In genomic region chr13:63497601-63498000, GRCh38 we compare ENCODE assay signal across 20 cellular contexts.
"Had no signal": no experiment of that assay in that cellular context is flagged by ENCODE, and none has a peak within 500 bp of the region (broad histone marks: within the 10 kb centered on the region; RNA-seq: fewer than 3 reads in every experiment).

No MANE protein-coding gene starts in this region.

- H3K27ac Mint-ChIP-seq: activated CD4-positive, alpha-beta memory T cell treated with anti-CD3 and anti-CD28 coated beads, Interleukin-2, amount 10 ng/mL, durations not matched to agents 7 days and 5 days; activated CD8-positive, alpha-beta memory T cell treated with anti-CD3 and anti-CD28 coated beads, Interleukin-2, amount 10 ng/mL, durations not matched to agents 7 days and 5 days; activated naive CD8-positive, alpha-beta T cell; endodermal cell; nephron progenitor cell; T-helper 2 cell treated with Interferon-gamma antibody and Interleukin-4, amounts not matched to agents 5 μg/mL and 100 μg/mL, for 36 hours had no signal

- H3K4me1 Mint-ChIP-seq: activated CD4-positive, alpha-beta memory T cell treated with anti-CD3 and anti-CD28 coated beads, Interleukin-2, amount 10 ng/mL, durations not matched to agents 7 days and 5 days; activated CD8-positive, alpha-beta memory T cell treated with anti-CD3 and anti-CD28 coated beads, Interleukin-2, amount 10 ng/mL, durations not matched to agents 7 days and 5 days; endodermal cell; nephron progenitor cell had no signal

- H3K4me3 ChIP-seq: body of pancreas, left lung, tibial artery had no signal

- H3K4me3 Mint-ChIP-seq: activated CD4-positive, alpha-beta memory T cell treated with anti-CD3 and anti-CD28 coated beads, Interleukin-2, amount 10 ng/mL, durations not matched to agents 7 days and 5 days; activated CD8-positive, alpha-beta memory T cell treated with anti-CD3 and anti-CD28 coated beads, Interleukin-2, amount 10 ng/mL, durations not matched to agents 7 days and 5 days; activated naive CD8-positive, alpha-beta T cell; endodermal cell; nephron progenitor cell; T-helper 2 cell treated with Interferon-gamma antibody and Interleukin-4, amounts not matched to agents 5 μg/mL and 100 μg/mL, for 36 hours had no signal

- H3K27me3 Mint-ChIP-seq: activated CD4-positive, alpha-beta memory T cell treated with anti-CD3 and anti-CD28 coated beads, Interleukin-2, amount 10 ng/mL, durations not matched to agents 7 days and 5 days; activated CD8-positive, alpha-beta memory T cell treated with anti-CD3 and anti-CD28 coated beads, Interleukin-2, amount 10 ng/mL, durations not matched to agents 7 days and 5 days; activated naive CD8-positive, alpha-beta T cell had no signal

- H3K27ac ChIP-seq: body of pancreas, left lung, tibial artery had no signal

- H3K36me3 Mint-ChIP-seq: activated CD8-positive, alpha-beta memory T cell treated with anti-CD3 and anti-CD28 coated beads, Interleukin-2, amount 10 ng/mL, durations not matched to agents 7 days and 5 days; activated naive CD8-positive, alpha-beta T cell had no signal

- DNase-seq: activated CD4-positive, alpha-beta memory T cell treated with anti-CD3 and anti-CD28 coated beads, Interleukin-2, amount 10 ng/mL, durations not matched to agents 7 days and 5 days; activated CD4-positive, alpha-beta T cell treated with anti-CD3 and anti-CD28 coated beads for 48 hours; activated CD4-positive, CD25-positive, alpha-beta regulatory T cell; activated CD8-positive, alpha-beta memory T cell treated with anti-CD3 and anti-CD28 coated beads, Interleukin-2, amount 10 ng/mL, durations not matched to agents 7 days and 5 days; amygdala; body of pancreas; caudate nucleus; endodermal cell; left lung; nephron progenitor cell; occipital lobe; retina; stimulated activated CD4-positive, alpha-beta T cell treated with anti-CD3 and anti-CD28 coated beads, Interleukin-12 subunit alpha, Interleukin-12 subunit beta, amount 100 ng/mL, for 4 hours; stimulated activated CD4-positive, alpha-beta T cell treated with anti-CD3 and anti-CD28 coated beads, Interleukin-1b, Interleukin-23, amount 100 ng/mL, for 48 hours; stimulated activated CD8-positive, alpha-beta memory T cell treated with anti-CD3 and anti-CD28 coated beads, Interleukin-4, amount 100 ng/mL, for 48 hours; stimulated activated naive CD4-positive, alpha-beta T cell; substantia nigra; tibial artery had no signal
